Comparison of ENCODE assay signal across 22 cellular contexts in genomic region chr5:33832414-33832813, GRCh38. TPM values are rescaled to one million over a fixed set of nuclear protein-coding genes. Genes with fewer than 3 reads are reported as not detected.
"Had no signal": no experiment of that assay in that cellular context is flagged by ENCODE, and none has a peak within 500 bp of the region (broad histone marks: within the 10 kb centered on the region; RNA-seq: fewer than 3 reads in every experiment).

No MANE protein-coding gene starts in this region.

- H3K4me3 Mint-ChIP-seq: natural killer cell treated with Interleukin-12 subunit alpha and Interleukin-12 subunit beta and Interleukin-15 and Interleukin-18, amount 100 ng/mL, for 72 hours; stimulated activated memory B cell treated with anti-CD40 and anti-IgM and Interleukin-4, amounts not matched to agents 10 μg/mL and 1 μg/mL and 100 μg/mL, for 72 hours; stimulated activated naive CD8-positive, alpha-beta T cell treated with anti-CD3 and anti-CD28 coated beads, Interleukin-15, Interleukin-2, amounts not matched to agents 100 ng/mL and 50 ng/mL, for 24 hours had no signal

- H3K36me3 ChIP-seq: gastrocnemius medialis, heart right ventricle, right lobe of liver, spleen, tibial artery, upper lobe of left lung, uterus had no signal

- H3K36me3 Mint-ChIP-seq: natural killer cell treated with Interleukin-12 subunit alpha and Interleukin-12 subunit beta and Interleukin-15 and Interleukin-18, amount 100 ng/mL, for 72 hours; stimulated activated memory B cell treated with anti-CD40 and anti-IgM and Interleukin-4, amounts not matched to agents 10 μg/mL and 1 μg/mL and 100 μg/mL, for 72 hours had no signal

- H3K4me3 ChIP-seq: gastrocnemius medialis, heart right ventricle, psoas muscle, right lobe of liver, spleen, tibial artery, upper lobe of left lung, uterus had no signal

- ATAC-seq: esophagus mucosa; gastrocnemius medialis; left lobe of liver; natural killer cell treated with Interleukin-12 subunit alpha and Interleukin-12 subunit beta and Interleukin-15 and Interleukin-18, amount 100 ng/mL, for 72 hours; psoas muscle; right lobe of liver; stimulated activated memory B cell treated with anti-CD40 and anti-IgM and Interleukin-4, amounts not matched to agents 10 μg/mL and 1 μg/mL and 100 μg/mL, for 72 hours had no signal

- H3K27me3 ChIP-seq: gastrocnemius medialis, heart right ventricle, right lobe of liver, tibial artery, upper lobe of left lung, uterus had no signal

- H3K4me1 ChIP-seq: gastrocnemius medialis, psoas muscle, right lobe of liver, spleen, tibial artery, upper lobe of left lung, uterus had no signal

- H3K9me3 ChIP-seq: gastrocnemius medialis, heart right ventricle, psoas muscle, right lobe of liver, spleen, tibial artery, upper lobe of left lung, uterus had no signal

- H3K27ac Mint-ChIP-seq: natural killer cell treated with Interleukin-12 subunit alpha and Interleukin-12 subunit beta and Interleukin-15 and Interleukin-18, amount 100 ng/mL, for 72 hours; stimulated activated memory B cell treated with anti-CD40 and anti-IgM and Interleukin-4, amounts not matched to agents 10 μg/mL and 1 μg/mL and 100 μg/mL, for 72 hours; stimulated activated naive CD8-positive, alpha-beta T cell treated with anti-CD3 and anti-CD28 coated beads, Interleukin-15, Interleukin-2, amounts not matched to agents 100 ng/mL and 50 ng/mL, for 24 hours had no signal

- H3K27me3 Mint-ChIP-seq: stimulated activated naive CD8-positive, alpha-beta T cell treated with anti-CD3 and anti-CD28 coated beads, Interleukin-15, Interleukin-2, amounts not matched to agents 100 ng/mL and 50 ng/mL, for 24 hours had no signal

- H3K27ac ChIP-seq: gastrocnemius medialis, heart right ventricle, psoas muscle, right lobe of liver, spleen, tibial artery, upper lobe of left lung, uterus had no signal

- FAIRE-seq: endometrium, islet of Langerhans had no signal

- H3K9me3 Mint-ChIP-seq: natural killer cell treated with Interleukin-12 subunit alpha and Interleukin-12 subunit beta and Interleukin-15 and Interleukin-18, amount 100 ng/mL, for 72 hours; stimulated activated memory B cell treated with anti-CD40 and anti-IgM and Interleukin-4, amounts not matched to agents 10 μg/mL and 1 μg/mL and 100 μg/mL, for 72 hours; stimulated activated naive CD8-positive, alpha-beta T cell treated with anti-CD3 and anti-CD28 coated beads, Interleukin-15, Interleukin-2, amounts not matched to agents 100 ng/mL and 50 ng/mL, for 24 hours had no signal

- H3K4me1 Mint-ChIP-seq: stimulated activated memory B cell treated with anti-CD40 and anti-IgM and Interleukin-4, amounts not matched to agents 10 μg/mL and 1 μg/mL and 100 μg/mL, for 72 hours had no signal

- DNase-seq: effector memory CD4-positive, alpha-beta T cell; gastrocnemius medialis; heart right ventricle; hypothalamus; mammary epithelial cell; psoas muscle; retina; right lobe of liver; spleen; stimulated activated CD4-positive, alpha-beta T cell treated with anti-CD3 and anti-CD28 coated beads, Interleukin-15, amount 100 ng/mL, for 24 hours; stimulated activated CD4-positive, alpha-beta T cell treated with anti-CD3 and anti-CD28 coated beads, Interleukin-1b, Interleukin-23, amount 100 ng/mL, for 48 hours; stimulated activated CD4-positive, alpha-beta T cell treated with anti-CD3 and anti-CD28 coated beads, Interleukin-4, amount 100 ng/mL, for 24 hours; tibial artery; upper lobe of left lung; uterus had no signal

RNA-seq across cellular contexts. Expression of gene ADAMTS12, which starts 59.4 kb away (rescaled TPM):
- total RNA-seq: natural killer cell treated with Interleukin-12 subunit alpha and Interleukin-12 subunit beta and Interleukin-15 and Interleukin-18, amount 100 ng/mL, for 72 hours had no signal
